In genomic region chr4:14257903-14258302, GRCh38 we compare ENCODE assay signal across 32 cellular contexts.
"Had no signal": no experiment of that assay in that cellular context is flagged by ENCODE, and none has a peak within 500 bp of the region (broad histone marks: within the 10 kb centered on the region; RNA-seq: fewer than 3 reads in every experiment).

No MANE protein-coding gene starts in this region.

- H3K36me3 Mint-ChIP-seq: memory B cell; mesothelial cell of epicardium; naive B cell; natural killer cell treated with Interleukin-12 subunit alpha and Interleukin-12 subunit beta and Interleukin-15 and Interleukin-18, amount 100 ng/mL, for 72 hours had no signal

- H3K9me3 Mint-ChIP-seq: memory B cell, neural crest cell had no signal

- H3K4me1 Mint-ChIP-seq: memory B cell, mesothelial cell of epicardium, naive B cell had no signal

- H3K4me3 Mint-ChIP-seq: dendritic cell treated with granulocyte-macrophage colony-stimulating factor and Interleukin-4, amounts not matched to agents 40 ng/mL and 50 ng/mL, for 4 days; endodermal cell; memory B cell; mesothelial cell of epicardium; naive B cell; natural killer cell treated with Interleukin-12 subunit alpha and Interleukin-12 subunit beta and Interleukin-15 and Interleukin-18, amount 100 ng/mL, for 72 hours; neural crest cell; stimulated activated naive B cell treated with anti-CD40 and anti-IgM and Interleukin-4, amounts not matched to agents 10 μg/mL and 1 μg/mL and 100 μg/mL, for 72 hours; stimulated activated naive CD8-positive, alpha-beta T cell treated with anti-CD3 and anti-CD28 coated beads, Interleukin-15, Interleukin-2, amounts not matched to agents 100 ng/mL and 50 ng/mL, for 24 hours had no signal

- H3K27me3 ChIP-seq: colonic mucosa, gastrocnemius medialis, heart left ventricle, hepatocyte, neutrophil, pancreas, right lobe of liver, suprapubic skin, transverse colon, upper lobe of right lung, uterus had no signal

- ATAC-seq: esophagus mucosa; gastrocnemius medialis; heart left ventricle; left ventricle myocardium superior; lower lobe of right lung; mucosa of descending colon; natural killer cell treated with Interleukin-12 subunit alpha and Interleukin-12 subunit beta and Interleukin-15 and Interleukin-18, amount 100 ng/mL, for 72 hours; pancreas; right lobe of liver; stimulated activated naive B cell treated with anti-CD40 and anti-IgM and Interleukin-4, amounts not matched to agents 10 μg/mL and 1 μg/mL and 100 μg/mL, for 72 hours; upper lobe of right lung had no signal

- H3K27ac ChIP-seq: colonic mucosa, epithelial cell of prostate, gastrocnemius medialis, heart left ventricle, hepatocyte, lower lobe of right lung, neutrophil, pancreas, right lobe of liver, suprapubic skin, transverse colon, upper lobe of right lung, uterus had no signal

- DNase-seq: colonic mucosa; effector CD8-positive, alpha-beta T cell; endodermal cell; foreskin fibroblast; gastrocnemius medialis; heart left ventricle; kidney glomerular epithelial cell; left ventricle myocardium superior; lower lobe of right lung; mucosa of descending colon; naive B cell; pancreas; right lobe of liver; small intestine; stimulated activated CD4-positive, alpha-beta T cell treated with anti-CD3 and anti-CD28 coated beads, Interleukin-15, amount 100 ng/mL, for 24 hours; stimulated activated CD4-positive, alpha-beta T cell treated with anti-CD3 and anti-CD28 coated beads, Interleukin-2, amount 100 ng/mL, for 48 hours; stimulated activated naive B cell treated with anti-CD40 and anti-IgM and Interleukin-4, amounts not matched to agents 10 μg/mL and 1 μg/mL and 100 μg/mL, for 72 hours; transverse colon; upper lobe of right lung; uterus had no signal

- H3K27me3 Mint-ChIP-seq: dendritic cell treated with granulocyte-macrophage colony-stimulating factor and Interleukin-4, amounts not matched to agents 40 ng/mL and 50 ng/mL, for 4 days; memory B cell; naive B cell; natural killer cell treated with Interleukin-12 subunit alpha and Interleukin-12 subunit beta and Interleukin-15 and Interleukin-18, amount 100 ng/mL, for 72 hours; progenitor cell of endocrine pancreas; stimulated activated naive B cell treated with anti-CD40 and anti-IgM and Interleukin-4, amounts not matched to agents 10 μg/mL and 1 μg/mL and 100 μg/mL, for 72 hours; stimulated activated naive CD8-positive, alpha-beta T cell treated with anti-CD3 and anti-CD28 coated beads, Interleukin-15, Interleukin-2, amounts not matched to agents 100 ng/mL and 50 ng/mL, for 24 hours had no signal

- H3K27ac Mint-ChIP-seq: dendritic cell treated with granulocyte-macrophage colony-stimulating factor and Interleukin-4, amounts not matched to agents 40 ng/mL and 50 ng/mL, for 4 days; endodermal cell; memory B cell; mesothelial cell of epicardium; naive B cell; natural killer cell treated with Interleukin-12 subunit alpha and Interleukin-12 subunit beta and Interleukin-15 and Interleukin-18, amount 100 ng/mL, for 72 hours; progenitor cell of endocrine pancreas; stimulated activated naive B cell treated with anti-CD40 and anti-IgM and Interleukin-4, amounts not matched to agents 10 μg/mL and 1 μg/mL and 100 μg/mL, for 72 hours; stimulated activated naive CD8-positive, alpha-beta T cell treated with anti-CD3 and anti-CD28 coated beads, Interleukin-15, Interleukin-2, amounts not matched to agents 100 ng/mL and 50 ng/mL, for 24 hours had no signal
